ENCODE assay signal across 10 cellular contexts in the genomic region with DNA sequence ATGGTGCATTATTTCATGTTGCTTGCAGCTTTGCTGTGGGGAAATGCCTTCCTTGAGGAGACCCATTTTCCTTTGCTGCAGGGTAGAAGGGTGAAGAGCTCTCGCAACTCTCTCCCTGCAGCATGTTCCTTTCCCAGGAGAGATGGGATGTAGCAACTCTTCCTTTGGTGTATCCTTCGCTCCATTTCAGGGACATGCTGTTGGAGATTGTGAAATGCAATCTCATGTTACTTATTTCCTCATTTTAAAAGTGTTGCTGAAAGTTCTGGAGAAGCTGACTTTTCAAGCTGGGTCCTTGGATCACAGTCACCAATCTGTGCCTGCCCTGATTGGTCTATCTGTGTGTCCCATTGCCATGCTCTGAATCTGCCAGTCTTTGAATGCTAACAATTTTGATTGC.
DNase-seq lines count a peak whose midpoint lies in the region; ATAC-seq and TF ChIP-seq lines count a peak whose summit lies in the region.
"Had no signal": no experiment of that assay in that cellular context is flagged by ENCODE, and none has a peak within 500 bp of the region (broad histone marks: within the 10 kb centered on the region; RNA-seq: fewer than 3 reads in every experiment).

No MANE protein-coding gene starts in this region.

- intact Hi-C loops in esophagus muscularis mucosa (cut with DNase I), result no loop called here

- H4K20me1 ChIP-seq in osteoblast (ENCODE audit: insufficient read depth, low read length), result no peaks in the 10 kb centered on the region

- peak overlapping the region; percentile 39 for H2AFZ ChIP-seq in osteoblast (ENCODE audit: low read length)

- TF ChIP-seq EP300 in esophagus muscularis mucosa (IDR thresholded peaks at IDR 0.05), result no peak

- no peak overlapping the region for H3K4me2 ChIP-seq in osteoblast (ENCODE audit: insufficient read depth, low read length)

- peak overlapping the region in 3 of 4 donors; percentile 16 to 37 (median 35) for H3K27ac ChIP-seq in esophagus muscularis mucosa (replicated peaks in 1 of 4)
- no peak overlapping the region for H3K27ac ChIP-seq in osteoblast (ENCODE audit: low read depth, low read length)
- H3K27ac ChIP-seq: C4-2B had no signal

- H3K4me1 ChIP-seq in esophagus muscularis mucosa, result peaks cover 3 to 13% (median 11%) of the 10 kb centered on the region in 4 donors
- peaks cover 10% of the 10 kb centered on the region for H3K4me1 ChIP-seq in osteoblast (ENCODE audit: insufficient read depth, low read length)

- DNase-seq in AG20443 (ENCODE audit: low spot score) (peak; percentile 58), MV-4-11 (lab: John Stamatoyannopoulos, UW) (peak; percentile 76), esophagus muscularis mucosa (ENCODE audit: extremely low spot score) (no peak), osteoblast (ENCODE audit: insufficient read length, low spot score, missing footprints) (no peak), dermis blood vessel endothelial cell (no peak), 8988T (no peak)
- DNase-seq in activated CD8-positive, alpha-beta memory T cell treated with anti-CD3 and anti-CD28 coated beads for 24 hours, result no peak

- H3K4me3 ChIP-seq in esophagus muscularis mucosa (no peak overlapping the region), osteoblast (ENCODE audit: insufficient read depth, low read length) (no peak overlapping the region)
- H3K4me3 ChIP-seq: heart left ventricle had no signal

- ATAC-seq in HG02852 (IDR thresholded peaks at IDR 0.05; ENCODE audit: unreplicated experiment), result no peak

- no peaks in the 10 kb centered on the region for H3K36me3 ChIP-seq in esophagus muscularis mucosa
- no peaks in the 10 kb centered on the region for H3K36me3 ChIP-seq in osteoblast (ENCODE audit: insufficient read depth, low read length)
- H3K36me3 ChIP-seq: heart left ventricle had no signal

- WGBS in esophagus muscularis mucosa, result 72% methylated on average over 2 of the region's 2 CpGs

- H3K27me3 ChIP-seq in esophagus muscularis mucosa (no peaks in the 10 kb centered on the region), osteoblast (ENCODE audit: insufficient read depth, low read length) (no peaks in the 10 kb centered on the region)
- H3K27me3 ChIP-seq: heart left ventricle had no signal

- no peak for TF ChIP-seq POLR2A in esophagus muscularis mucosa (IDR thresholded peaks at IDR 0.05; ENCODE audit: low read depth)

- H3K79me2 ChIP-seq in osteoblast (ENCODE audit: insufficient read depth, low read length), result no peaks in the 10 kb centered on the region

- H3K9me3 ChIP-seq in esophagus muscularis mucosa (no peaks in the 10 kb centered on the region), osteoblast (ENCODE audit: low read depth, low read length) (no peaks in the 10 kb centered on the region)
- H3K9me3 ChIP-seq: heart left ventricle had no signal

- no peak for TF ChIP-seq CTCF in esophagus muscularis mucosa (IDR thresholded peaks at IDR 0.05)
- TF ChIP-seq CTCF in osteoblast (IDR thresholded peaks at IDR 0.05; ENCODE audit: extremely low read depth, low read depth, low read length), result no peak

Comparison
In these comparisons a context has a peak if more than half of its experiments do, and no peak if none do; other contexts are left out.
1. DNase-seq: peak in AG20443 (single experiment) and MV-4-11 (single experiment); none in esophagus muscularis mucosa (single experiment), osteoblast (single experiment), dermis blood vessel endothelial cell (single experiment), 8988T (single experiment) and activated CD8-positive, alpha-beta memory T cell treated with anti-CD3 and anti-CD28 coated beads for 24 hours (single experiment).